8 cellular contexts compared by ENCODE assay signal in genomic region chr5:14190194-14191164, GRCh38. TPM values are rescaled to one million over a fixed set of nuclear protein-coding genes. Genes with fewer than 3 reads are reported as not detected.
DNase-seq lines count a peak whose midpoint lies in the region; ATAC-seq and TF ChIP-seq lines count a peak whose summit lies in the region.
"Had no signal": no experiment of that assay in that cellular context is flagged by ENCODE, and none has a peak within 500 bp of the region (broad histone marks: within the 10 kb centered on the region; RNA-seq: fewer than 3 reads in every experiment).

No MANE protein-coding gene starts in this region.

- H4K5ac ChIP-seq in IMR-90 (ENCODE audit: low read depth, low read length), result peak overlapping the region; percentile 93

- peaks cover 4% of the 10 kb centered on the region for H3K36me3 ChIP-seq in IMR-90 (ENCODE audit: control insufficient read depth, insufficient read depth, low read length)

- WGBS in IMR-90 (ENCODE audit: extremely low coverage in 2 of 2, insufficient read length in 1 of 2), 2 experiments, result 0% methylated on average over 1 of the region's 13 CpGs; no CpG with 5 or more reads in 1 of the 2 experiments

- H2BK20ac ChIP-seq in IMR-90 (ENCODE audit: low read depth, low read length), result peak overlapping the region; percentile 82

- TSS peak; percentile 2 for BruUV-seq in IMR-90 (replicated peaks; lab: Mats Ljungman, UMichigan)

- peaks cover 15% of the 10 kb centered on the region for H3K27me3 Mint-ChIP-seq in activated T-helper 17 cell treated with anti-CD3 and anti-CD28 coated beads, Interleukin-2, amount 50 U/mL, for 72 hours
- peaks cover 6% of the 10 kb centered on the region for H3K27me3 Mint-ChIP-seq in T-helper 2 cell treated with Interferon-gamma antibody and Interleukin-4, amounts not matched to agents 5 μg/mL and 100 μg/mL, for 36 hours (ENCODE audit: low read depth)

- dilution Hi-C loops in IMR-90 (cut with HindIII; ENCODE audit: low sequenced_read_pairs, unreplicated experiment), result no loop called here

- H3K4me1 Mint-ChIP-seq in activated T-helper 17 cell treated with anti-CD3 and anti-CD28 coated beads, Interleukin-2, amount 50 U/mL, for 72 hours, result no peaks in the 10 kb centered on the region
- no peaks in the 10 kb centered on the region for H3K4me1 Mint-ChIP-seq in T-helper 2 cell treated with Interferon-gamma antibody and Interleukin-4, amounts not matched to agents 5 μg/mL and 100 μg/mL, for 36 hours (ENCODE audit: low read depth)

- H4K91ac ChIP-seq in IMR-90 (ENCODE audit: insufficient read depth, low read depth, low read length), result peak overlapping the region; percentile 97

- no peaks in the 10 kb centered on the region for H3K9me3 Mint-ChIP-seq in activated T-helper 17 cell treated with anti-CD3 and anti-CD28 coated beads, Interleukin-2, amount 50 U/mL, for 72 hours
- no peaks in the 10 kb centered on the region for H3K9me3 Mint-ChIP-seq in T-helper 2 cell treated with Interferon-gamma antibody and Interleukin-4, amounts not matched to agents 5 μg/mL and 100 μg/mL, for 36 hours

- peak overlapping the region; percentile 83 for H3K4me2 ChIP-seq in IMR-90 (ENCODE audit: low read depth, low read length)

- peak overlapping the region; percentile 97 for H3K14ac ChIP-seq in IMR-90 (replicated peaks; ENCODE audit: low read depth, low read length)

- H4K8ac ChIP-seq in IMR-90 (ENCODE audit: low read depth in 2 of 2, low read length in 2 of 2), result peak overlapping the region; percentile 78 to 93

- H3K27me3 ChIP-seq in IMR-90 (ENCODE audit: control insufficient read depth, insufficient read depth, low read length), result no peaks in the 10 kb centered on the region

- peak; percentile 51; the same call in 1 of the 2 replicates for TF ChIP-seq POLR2A in IMR-90 (IDR thresholded peaks at IDR 0.05; ENCODE audit: low read depth, low read length)

- peaks cover 23% of the 10 kb centered on the region for H3K9me1 ChIP-seq in IMR-90 (ENCODE audit: insufficient read depth, low read length)

- peak; percentile 99 for DNase-seq in IMR-90
- DNase-seq in hepatic stellate cell (ENCODE audit: low spot score), result peak; percentile 77
- DNase-seq in superior temporal gyrus (ENCODE audit: extremely low spot score), result peak; percentile 70
- DNase-seq in T-helper 2 cell treated with Interferon-gamma antibody and Interleukin-4, amounts not matched to agents 5 μg/mL and 100 μg/mL, for 36 hours (ENCODE audit: low spot score), result no peak
- DNase-seq in germinal center (ENCODE audit: low spot score), result no peak

- peak overlapping the region; percentile 34 for H2AK9ac ChIP-seq in IMR-90 (replicated peaks; ENCODE audit: low read depth, low read length, poor library complexity)

- H2BK15ac ChIP-seq in IMR-90 (ENCODE audit: low read depth, low read length), result peak overlapping the region; percentile 68; the same call in 2 of the 3 replicates

- H3K56ac ChIP-seq in IMR-90 (ENCODE audit: extremely low read depth, insufficient read depth, low read length), result peak overlapping the region; percentile 91

- H2AFZ ChIP-seq in IMR-90 (replicated peaks; ENCODE audit: low read length, poor library complexity), result no peak overlapping the region

- H3K4ac ChIP-seq in IMR-90 (ENCODE audit: low read depth, low read length), result peak overlapping the region; percentile 95

- peak overlapping the region; percentile 97 for H3K23ac ChIP-seq in IMR-90 (ENCODE audit: low read depth, low read length)

- no peaks in the 10 kb centered on the region for H3K36me3 Mint-ChIP-seq in activated T-helper 17 cell treated with anti-CD3 and anti-CD28 coated beads, Interleukin-2, amount 50 U/mL, for 72 hours (ENCODE audit: low read depth)
- no peaks in the 10 kb centered on the region for H3K36me3 Mint-ChIP-seq in T-helper 2 cell treated with Interferon-gamma antibody and Interleukin-4, amounts not matched to agents 5 μg/mL and 100 μg/mL, for 36 hours (ENCODE audit: low read depth)
- H3K36me3 Mint-ChIP-seq: activated naive CD8-positive, alpha-beta T cell had no signal

- CTCF ChIA-PET in IMR-90 (lab: Yijun Ruan, JAX), result interaction anchor here (0.6 kb wide), 1 partner anchor 31 kb away, joined by 7 read pairs; no protein-coding TSS in a partner anchor

- peaks cover 29% of the 10 kb centered on the region for H3K4me1 ChIP-seq in IMR-90 (ENCODE audit: control insufficient read depth, insufficient read depth, low read length)

- H2AK5ac ChIP-seq in IMR-90 (ENCODE audit: low read depth, low read length), result peak overlapping the region; percentile 99

- H3K18ac ChIP-seq in IMR-90 (ENCODE audit: low read depth, low read length), result peak overlapping the region; percentile 96

- no peak overlapping the region for H3K4me3 Mint-ChIP-seq in activated T-helper 17 cell treated with anti-CD3 and anti-CD28 coated beads, Interleukin-2, amount 50 U/mL, for 72 hours
- H3K4me3 Mint-ChIP-seq in T-helper 2 cell treated with Interferon-gamma antibody and Interleukin-4, amounts not matched to agents 5 μg/mL and 100 μg/mL, for 36 hours, result no peak overlapping the region
- H3K4me3 Mint-ChIP-seq: activated naive CD8-positive, alpha-beta T cell had no signal

- intact Hi-C loops in IMR-90 (cut with micrococcal nuclease), result loop anchor here (5.0 kb wide), 3 partner anchors 33 to 203 kb away; no protein-coding TSS in a partner anchor

- H4K20me1 ChIP-seq in IMR-90 (ENCODE audit: insufficient read depth, low read length), result peaks cover 64% of the 10 kb centered on the region

- POLR2A ChIA-PET in IMR-90 (lab: Charles Lee; ENCODE audit: unreplicated experiment), result interaction anchor here (0.6 to 0.8 kb wide), 2 partner anchors 34 to 179 kb away, joined by 3 read pairs; no protein-coding TSS in a partner anchor

- peak overlapping the region; percentile 96 for H2BK120ac ChIP-seq in IMR-90 (ENCODE audit: low read depth, low read length)

- peak; percentile 25 for TF ChIP-seq RAD21 in IMR-90 (IDR thresholded peaks at IDR 0.05; ENCODE audit: low read length)

- H3K4me3 ChIP-seq in IMR-90 (ENCODE audit: insufficient read depth, low read depth, low read length), result no peak overlapping the region

- no peak for TF ChIP-seq CTCF in IMR-90 (conservative IDR thresholded peaks at IDR 0.05; ENCODE audit: low read depth, low read length)

- in situ Hi-C loops in IMR-90 (cut with MboI; ENCODE audit: low sequenced_read_pairs), result no loop called here

- H3K9ac ChIP-seq in IMR-90 (ENCODE audit: low read depth, low read length), result peak overlapping the region; percentile 84

- peak; percentile 83 for ATAC-seq in IMR-90 (ENCODE audit: low read depth)
- peak; percentile 56 for ATAC-seq in activated T-helper 17 cell treated with anti-CD3 and anti-CD28 coated beads, Interleukin-2, amount 50 U/mL, for 72 hours (replicated peaks)
- no peak for ATAC-seq in GM18868 (IDR thresholded peaks at IDR 0.05; ENCODE audit: unreplicated experiment)

- H3K9me3 ChIP-seq in IMR-90 (ENCODE audit: control insufficient read depth, insufficient read depth, low read length), result no peaks in the 10 kb centered on the region

- no peak overlapping the region for H3K27ac Mint-ChIP-seq in activated T-helper 17 cell treated with anti-CD3 and anti-CD28 coated beads, Interleukin-2, amount 50 U/mL, for 72 hours
- H3K27ac Mint-ChIP-seq in T-helper 2 cell treated with Interferon-gamma antibody and Interleukin-4, amounts not matched to agents 5 μg/mL and 100 μg/mL, for 36 hours, result no peak overlapping the region
- H3K27ac Mint-ChIP-seq: activated naive CD8-positive, alpha-beta T cell had no signal

- H2BK5ac ChIP-seq in IMR-90 (ENCODE audit: low read depth, low read length, poor library complexity, severe bottlenecking), result peak overlapping the region; percentile 100

- peaks cover 0 to 22% of the 10 kb centered on the region in 2 experiments; a peak in 2 of 4 replicates for H3K79me1 ChIP-seq in IMR-90 (ENCODE audit: low read depth in 1 of 2, low read length in 2 of 2)

- peak overlapping the region; percentile 99 for H3K27ac ChIP-seq in IMR-90 (ENCODE audit: insufficient read depth, low read length)

TF ChIP-seq in IMR-90, 13 proteins besides CTCF, POLR2A, EP300 and RAD21 (continues in another document):
- TF ChIP-seq MAZ (IDR thresholded peaks at IDR 0.05; ENCODE audit: borderline replicate concordance, low read depth, low read length) (peak; percentile 6; the same call in 1 of the 2 replicates), SMC3 (IDR thresholded peaks at IDR 0.05; ENCODE audit: low read depth, low read length) (no peak; the same call in 1 of the 2 replicates), RFX5 (IDR thresholded peaks at IDR 0.05; ENCODE audit: low read depth, low read length) (no peak), MXI1 (IDR thresholded peaks at IDR 0.05; ENCODE audit: borderline replicate concordance, low read depth, low read length) (peak; percentile 47; the same call in 1 of the 2 replicates), ELK1 (IDR thresholded peaks at IDR 0.05; ENCODE audit: borderline replicate concordance, low read depth, low read length) (no peak), USF2 (IDR thresholded peaks at IDR 0.05; ENCODE audit: low read depth, low read length) (no peak), CEBPB (IDR thresholded peaks at IDR 0.05; ENCODE audit: low read depth, low read length) (peak; percentile 87), RCOR1 (IDR thresholded peaks at IDR 0.05; ENCODE audit: insufficient replicate concordance, low read length) (peak; percentile 10), FOS (IDR thresholded peaks at IDR 0.05; ENCODE audit: low read depth, low read length) (peak; percentile 97), BHLHE40 (IDR thresholded peaks at IDR 0.05; ENCODE audit: low read depth, low read length) (peak; percentile 51; the same call in 1 of the 2 replicates)

RNA-seq across cellular contexts. Expression of gene TRIO, which starts 47.3 kb away (rescaled TPM):
- total RNA-seq in IMR-90 (2012; rRNA removed), result 487 and 522 TPM in 2 replicates
- 206 and 225 TPM in 2 replicates for polyA plus RNA-seq in IMR-90 (2012; rRNA removed)
- 126 and 196 TPM in 2 replicates for polyA plus RNA-seq in IMR-90 (2012; cell fraction: cytosol; rRNA removed)
- 1,045 and 1,428 TPM in 2 replicates for polyA plus RNA-seq in IMR-90 (2012; cell fraction: nucleus; rRNA removed; ENCODE audit: low replicate concordance)
- total RNA-seq in activated T-helper 17 cell treated with anti-CD3 and anti-CD28 coated beads, Interleukin-2, amount 50 U/mL, for 72 hours, result 10 to 100 TPM; 13.6 to 21.5 TPM

Comparison
In these comparisons a context has a peak if more than half of its experiments do, and no peak if none do; other contexts are left out.
1. DNase-seq: peak in IMR-90 (single experiment), hepatic stellate cell (single experiment) and superior temporal gyrus (single experiment); none in T-helper 2 cell treated with Interferon-gamma antibody and Interleukin-4, amounts not matched to agents 5 μg/mL and 100 μg/mL, for 36 hours (single experiment) and germinal center (single experiment).
2. RNA of gene TRIO, which starts 47.3 kb away (total RNA-seq): 487 to 522 TPM in IMR-90; 13.6 to 21.5 TPM in activated T-helper 17 cell treated with anti-CD3 and anti-CD28 coated beads, Interleukin-2, amount 50 U/mL, for 72 hours; every median in the first group is over 10 times any median in the second.